ENCODE assay signal across 11 cellular contexts in genomic region chr14:73746540-73747385, GRCh38. TPM values are rescaled to one million over a fixed set of nuclear protein-coding genes. Genes with fewer than 3 reads are reported as not detected.
DNase-seq lines count a peak whose midpoint lies in the region; ATAC-seq and TF ChIP-seq lines count a peak whose summit lies in the region.
"Had no signal": no experiment of that assay in that cellular context is flagged by ENCODE, and none has a peak within 500 bp of the region (broad histone marks: within the 10 kb centered on the region; RNA-seq: fewer than 3 reads in every experiment).

No MANE protein-coding gene starts in this region.

- H3K4me1 ChIP-seq in CD4-positive, alpha-beta memory T cell (ENCODE audit: insufficient read depth, low read length), result peaks cover 99% of the 10 kb centered on the region
- H3K4me1 ChIP-seq in duodenal mucosa (ENCODE audit: control insufficient read depth in 1 of 2, insufficient read depth in 2 of 2, low read length in 2 of 2), result peaks cover 83 to 93% of the 10 kb centered on the region in 2 donors

- no peak for DNase-seq in CD4-positive, alpha-beta memory T cell
- peak; percentile 86 for DNase-seq in NCI-H524 treated with DMSO at 0.1 percent for 48 hours (lab: John Stamatoyannopoulos, UW)
- DNase-seq in superior temporal gyrus (ENCODE audit: extremely low spot score), result no peak
- DNase-seq: cerebellar nuclear complex; MV-4-11; stimulated activated CD4-positive, alpha-beta T cell treated with anti-CD3 and anti-CD28 coated beads, Interleukin-1b, Interleukin-23, amount 100 ng/mL, for 48 hours had no signal

- intact Hi-C loops in CD4-positive, alpha-beta memory T cell (cut with micrococcal nuclease), result no loop called here

- ATAC-seq in GM21381 (IDR thresholded peaks at IDR 0.05; ENCODE audit: unreplicated experiment) (no peak), GM21526 (IDR thresholded peaks at IDR 0.05; ENCODE audit: low FRiP score, unreplicated experiment) (no peak), HG02885 (IDR thresholded peaks at IDR 0.05; ENCODE audit: poor library complexity, unreplicated experiment) (no peak)

- peak overlapping the region; percentile 32 to 98 (median 78) for H3K27ac Mint-ChIP-seq in CD4-positive, alpha-beta memory T cell
- H3K27ac Mint-ChIP-seq in nephron, result peak overlapping the region; percentile 76 to 99 (median 86)

- H3K4me3 Mint-ChIP-seq in CD4-positive, alpha-beta memory T cell, result peak overlapping the region in 5 of 8 donors; percentile 22 to 59 (median 53)
- H3K4me3 Mint-ChIP-seq in nephron, result peak overlapping the region in 2 of 3 experiments; percentile 4 to 15

- H3K36me3 ChIP-seq in CD4-positive, alpha-beta memory T cell (ENCODE audit: insufficient read depth, low read length), result no peaks in the 10 kb centered on the region
- no peaks in the 10 kb centered on the region for H3K36me3 ChIP-seq in duodenal mucosa (ENCODE audit: control insufficient read depth in 1 of 2, insufficient read depth in 2 of 2, low read length in 2 of 2)

- H3K27ac ChIP-seq in CD4-positive, alpha-beta memory T cell (ENCODE audit: low read depth, low read length), result no peak overlapping the region
- peak overlapping the region; percentile 22 for H3K27ac ChIP-seq in duodenal mucosa (ENCODE audit: low read depth, low read length)

- H3K9ac ChIP-seq in duodenal mucosa (ENCODE audit: low read depth in 1 of 2, low read length in 2 of 2), result peak overlapping the region; percentile 28 to 51

- H3K9me3 Mint-ChIP-seq in CD4-positive, alpha-beta memory T cell, result no peaks in the 10 kb centered on the region
- no peaks in the 10 kb centered on the region for H3K9me3 Mint-ChIP-seq in nephron

- no peaks in the 10 kb centered on the region for H3K27me3 ChIP-seq in CD4-positive, alpha-beta memory T cell (ENCODE audit: insufficient read depth, low read length)
- no peaks in the 10 kb centered on the region for H3K27me3 ChIP-seq in duodenal mucosa (ENCODE audit: control insufficient read depth in 1 of 2, insufficient read depth in 2 of 2, low read length in 2 of 2)

- peak; percentile 16 to 31 (median 29) for TF ChIP-seq CTCF in nephron (IDR thresholded peaks at IDR 0.05; ENCODE audit: unreplicated experiment in 3 of 3)

- no peaks in the 10 kb centered on the region for H3K9me3 ChIP-seq in CD4-positive, alpha-beta memory T cell (ENCODE audit: control insufficient read depth in 1 of 2, low read length in 2 of 2)
- H3K9me3 ChIP-seq in duodenal mucosa (ENCODE audit: control insufficient read depth in 1 of 2, low read length in 2 of 2), result no peaks in the 10 kb centered on the region

- peaks cover 76 to 100% (median 90%) of the 10 kb centered on the region in 4 donors for H3K4me1 Mint-ChIP-seq in CD4-positive, alpha-beta memory T cell
- H3K4me1 Mint-ChIP-seq in nephron, result peaks cover 91% of the 10 kb centered on the region

- H3K4me3 ChIP-seq in CD4-positive, alpha-beta memory T cell (ENCODE audit: low read length in 2 of 2), result no peak overlapping the region
- peak overlapping the region; percentile 10 to 28 for H3K4me3 ChIP-seq in duodenal mucosa (ENCODE audit: low read depth in 1 of 2, low read length in 2 of 2)

- H3K27me3 Mint-ChIP-seq in CD4-positive, alpha-beta memory T cell, result no peaks in the 10 kb centered on the region
- no peaks in the 10 kb centered on the region for H3K27me3 Mint-ChIP-seq in nephron (ENCODE audit: low read depth)

- CTCF ChIA-PET in CD4-positive, alpha-beta memory T cell (lab: Charles Lee; ENCODE audit: partially characterized antibody), result interaction anchor here (1.0 to 11.0 kb wide), 5 partner anchors 7 to 45 kb away, joined by 3 to 121 read pairs (median 82); a partner anchor contains a TSS

- POLR2A ChIA-PET in CD4-positive, alpha-beta memory T cell (lab: Charles Lee; ENCODE audit: partially characterized antibody), result interaction anchor here (0.9 to 10.9 kb wide), 6 partner anchors 9 to 40 kb away, joined by 3 to 421 read pairs (median 6); a partner anchor contains a TSS

- peaks cover 0 to 3% of the 10 kb centered on the region in 2 donors for H3K36me3 Mint-ChIP-seq in CD4-positive, alpha-beta memory T cell
- no peaks in the 10 kb centered on the region for H3K36me3 Mint-ChIP-seq in nephron (ENCODE audit: low read depth)

RNA-seq across cellular contexts. Expression of gene PNMA1, which starts 32.6 kb away (rescaled TPM):
- 10 to 100 TPM; 53.3 to 59.3 TPM for total RNA-seq in CD4-positive, alpha-beta memory T cell
- 10 to 100 TPM; 47.8 to 56.3 TPM for polyA plus RNA-seq in CD4-positive, alpha-beta memory T cell

Comparison
In these comparisons a context has a peak if more than half of its experiments do, and no peak if none do; other contexts are left out.
1. H3K4me3 ChIP-seq: peak in duodenal mucosa (2 of 2); none in CD4-positive, alpha-beta memory T cell (0 of 2).